Comparison of ENCODE assay signal across 1 cellular context in genomic region chr9:35102769-35103659, GRCh38.
A peak's percentile ranks its signal among the peaks of the same experiment; 100 is the strongest.
TF ChIP-seq lines count a peak whose summit lies in the region.

A gene with protein sequence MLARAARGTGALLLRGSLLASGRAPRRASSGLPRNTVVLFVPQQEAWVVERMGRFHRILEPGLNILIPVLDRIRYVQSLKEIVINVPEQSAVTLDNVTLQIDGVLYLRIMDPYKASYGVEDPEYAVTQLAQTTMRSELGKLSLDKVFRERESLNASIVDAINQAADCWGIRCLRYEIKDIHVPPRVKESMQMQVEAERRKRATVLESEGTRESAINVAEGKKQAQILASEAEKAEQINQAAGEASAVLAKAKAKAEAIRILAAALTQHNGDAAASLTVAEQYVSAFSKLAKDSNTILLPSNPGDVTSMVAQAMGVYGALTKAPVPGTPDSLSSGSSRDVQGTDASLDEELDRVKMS (minus strand): TSS chr9:35103131. CDS start chr9:35103094, 37 bp downstream.

TF ChIP-seq in K562, 482 proteins besides CTCF, POLR2A, EP300 and RAD21 (continued from another document and continues in another):
- TF ChIP-seq, protein P1, sequence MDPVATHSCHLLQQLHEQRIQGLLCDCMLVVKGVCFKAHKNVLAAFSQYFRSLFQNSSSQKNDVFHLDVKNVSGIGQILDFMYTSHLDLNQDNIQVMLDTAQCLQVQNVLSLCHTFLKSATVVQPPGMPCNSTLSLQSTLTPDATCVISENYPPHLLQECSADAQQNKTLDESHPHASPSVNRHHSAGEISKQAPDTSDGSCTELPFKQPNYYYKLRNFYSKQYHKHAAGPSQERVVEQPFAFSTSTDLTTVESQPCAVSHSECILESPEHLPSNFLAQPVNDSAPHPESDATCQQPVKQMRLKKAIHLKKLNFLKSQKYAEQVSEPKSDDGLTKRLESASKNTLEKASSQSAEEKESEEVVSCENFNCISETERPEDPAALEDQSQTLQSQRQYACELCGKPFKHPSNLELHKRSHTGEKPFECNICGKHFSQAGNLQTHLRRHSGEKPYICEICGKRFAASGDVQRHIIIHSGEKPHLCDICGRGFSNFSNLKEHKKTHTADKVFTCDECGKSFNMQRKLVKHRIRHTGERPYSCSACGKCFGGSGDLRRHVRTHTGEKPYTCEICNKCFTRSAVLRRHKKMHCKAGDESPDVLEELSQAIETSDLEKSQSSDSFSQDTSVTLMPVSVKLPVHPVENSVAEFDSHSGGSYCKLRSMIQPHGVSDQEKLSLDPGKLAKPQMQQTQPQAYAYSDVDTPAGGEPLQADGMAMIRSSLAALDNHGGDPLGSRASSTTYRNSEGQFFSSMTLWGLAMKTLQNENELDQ (CRISPR knock-in tag; IDR thresholded peaks at IDR 0.05; ENCODE audit: borderline replicate concordance), result no peak
- no peak for TF ChIP-seq ZNF444 (CRISPR knock-in tag; IDR thresholded peaks at IDR 0.05)
- TF ChIP-seq SIN3B (IDR thresholded peaks at IDR 0.05; ENCODE audit: low read depth), result peak; percentile 88
- peak; percentile 22; the same call in 1 of the 2 replicates for TF ChIP-seq MTA2 (IDR thresholded peaks at IDR 0.05; ENCODE audit: low read depth)
- peak; percentile 21 to 46; a peak in 3 of 4 replicates for TF ChIP-seq SIX5 (IDR thresholded peaks at IDR 0.05; ENCODE audit: borderline replicate concordance in 1 of 2, insufficient read depth in 1 of 2, low read depth in 1 of 2, low read length in 2 of 2)
- 0 out of 2 replicates have a peak, but pooled peaks have one; percentile 28 for TF ChIP-seq GTF2F1 (IDR thresholded peaks at IDR 0.05; ENCODE audit: low read depth, low read length)
- TF ChIP-seq KLF13 (tag; IDR thresholded peaks at IDR 0.05; ENCODE audit: borderline replicate concordance, low read depth), result no peak
- peak; percentile 84 for TF ChIP-seq TAF9B (IDR thresholded peaks at IDR 0.05; ENCODE audit: partially characterized antibody)
- no peak for TF ChIP-seq THRB (CRISPR knock-in tag; conservative IDR thresholded peaks at IDR 0.05)
- peak in 1 of 2 experiments; percentile 23; a peak in 1 of 3 replicates for TF ChIP-seq CBX3 (IDR thresholded peaks at IDR 0.05; ENCODE audit: borderline replicate concordance in 1 of 2, low read length in 2 of 2)
- TF ChIP-seq PHF8 (IDR thresholded peaks at IDR 0.05; ENCODE audit: borderline replicate concordance, low read length), result peak; percentile 82; the same call in 1 of the 2 replicates
- TF ChIP-seq ZFP1 (CRISPR knock-in tag; IDR thresholded peaks at IDR 0.05), result no peak
- TF ChIP-seq SOX6 (IDR thresholded peaks at IDR 0.05), result peak; percentile 42; the same call in 1 of the 2 replicates
- TF ChIP-seq STAT5A (IDR thresholded peaks at IDR 0.05; ENCODE audit: borderline replicate concordance, low read length), result no peak
- no peak for TF ChIP-seq YBX1 (IDR thresholded peaks at IDR 0.05)
- TF ChIP-seq, protein P2, sequence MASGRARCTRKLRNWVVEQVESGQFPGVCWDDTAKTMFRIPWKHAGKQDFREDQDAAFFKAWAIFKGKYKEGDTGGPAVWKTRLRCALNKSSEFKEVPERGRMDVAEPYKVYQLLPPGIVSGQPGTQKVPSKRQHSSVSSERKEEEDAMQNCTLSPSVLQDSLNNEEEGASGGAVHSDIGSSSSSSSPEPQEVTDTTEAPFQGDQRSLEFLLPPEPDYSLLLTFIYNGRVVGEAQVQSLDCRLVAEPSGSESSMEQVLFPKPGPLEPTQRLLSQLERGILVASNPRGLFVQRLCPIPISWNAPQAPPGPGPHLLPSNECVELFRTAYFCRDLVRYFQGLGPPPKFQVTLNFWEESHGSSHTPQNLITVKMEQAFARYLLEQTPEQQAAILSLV (tag; IDR thresholded peaks at IDR 0.05), result no peak
- TF ChIP-seq, protein P3, sequence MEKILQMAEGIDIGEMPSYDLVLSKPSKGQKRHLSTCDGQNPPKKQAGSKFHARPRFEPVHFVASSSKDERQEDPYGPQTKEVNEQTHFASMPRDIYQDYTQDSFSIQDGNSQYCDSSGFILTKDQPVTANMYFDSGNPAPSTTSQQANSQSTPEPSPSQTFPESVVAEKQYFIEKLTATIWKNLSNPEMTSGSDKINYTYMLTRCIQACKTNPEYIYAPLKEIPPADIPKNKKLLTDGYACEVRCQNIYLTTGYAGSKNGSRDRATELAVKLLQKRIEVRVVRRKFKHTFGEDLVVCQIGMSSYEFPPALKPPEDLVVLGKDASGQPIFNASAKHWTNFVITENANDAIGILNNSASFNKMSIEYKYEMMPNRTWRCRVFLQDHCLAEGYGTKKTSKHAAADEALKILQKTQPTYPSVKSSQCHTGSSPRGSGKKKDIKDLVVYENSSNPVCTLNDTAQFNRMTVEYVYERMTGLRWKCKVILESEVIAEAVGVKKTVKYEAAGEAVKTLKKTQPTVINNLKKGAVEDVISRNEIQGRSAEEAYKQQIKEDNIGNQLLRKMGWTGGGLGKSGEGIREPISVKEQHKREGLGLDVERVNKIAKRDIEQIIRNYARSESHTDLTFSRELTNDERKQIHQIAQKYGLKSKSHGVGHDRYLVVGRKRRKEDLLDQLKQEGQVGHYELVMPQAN (IDR thresholded peaks at IDR 0.05; ENCODE audit: borderline replicate concordance), result peak; percentile 70; the same call in 1 of the 2 replicates
- TF ChIP-seq POLR2AphosphoS5 (IDR thresholded peaks at IDR 0.05; ENCODE audit: control insufficient read depth, insufficient read depth, low read depth, low read length), result peak; percentile 56; the same call in 1 of the 2 replicates
- no peak for TF ChIP-seq FOXJ3 (CRISPR knock-in tag; IDR thresholded peaks at IDR 0.05)
- peak; percentile 49 to 77; a peak in 3 of 4 replicates for TF ChIP-seq SIN3A (IDR thresholded peaks at IDR 0.05; ENCODE audit: borderline replicate concordance in 2 of 2, control insufficient read depth in 1 of 2, low read depth in 2 of 2, low read length in 2 of 2)
- TF ChIP-seq, protein P4, sequence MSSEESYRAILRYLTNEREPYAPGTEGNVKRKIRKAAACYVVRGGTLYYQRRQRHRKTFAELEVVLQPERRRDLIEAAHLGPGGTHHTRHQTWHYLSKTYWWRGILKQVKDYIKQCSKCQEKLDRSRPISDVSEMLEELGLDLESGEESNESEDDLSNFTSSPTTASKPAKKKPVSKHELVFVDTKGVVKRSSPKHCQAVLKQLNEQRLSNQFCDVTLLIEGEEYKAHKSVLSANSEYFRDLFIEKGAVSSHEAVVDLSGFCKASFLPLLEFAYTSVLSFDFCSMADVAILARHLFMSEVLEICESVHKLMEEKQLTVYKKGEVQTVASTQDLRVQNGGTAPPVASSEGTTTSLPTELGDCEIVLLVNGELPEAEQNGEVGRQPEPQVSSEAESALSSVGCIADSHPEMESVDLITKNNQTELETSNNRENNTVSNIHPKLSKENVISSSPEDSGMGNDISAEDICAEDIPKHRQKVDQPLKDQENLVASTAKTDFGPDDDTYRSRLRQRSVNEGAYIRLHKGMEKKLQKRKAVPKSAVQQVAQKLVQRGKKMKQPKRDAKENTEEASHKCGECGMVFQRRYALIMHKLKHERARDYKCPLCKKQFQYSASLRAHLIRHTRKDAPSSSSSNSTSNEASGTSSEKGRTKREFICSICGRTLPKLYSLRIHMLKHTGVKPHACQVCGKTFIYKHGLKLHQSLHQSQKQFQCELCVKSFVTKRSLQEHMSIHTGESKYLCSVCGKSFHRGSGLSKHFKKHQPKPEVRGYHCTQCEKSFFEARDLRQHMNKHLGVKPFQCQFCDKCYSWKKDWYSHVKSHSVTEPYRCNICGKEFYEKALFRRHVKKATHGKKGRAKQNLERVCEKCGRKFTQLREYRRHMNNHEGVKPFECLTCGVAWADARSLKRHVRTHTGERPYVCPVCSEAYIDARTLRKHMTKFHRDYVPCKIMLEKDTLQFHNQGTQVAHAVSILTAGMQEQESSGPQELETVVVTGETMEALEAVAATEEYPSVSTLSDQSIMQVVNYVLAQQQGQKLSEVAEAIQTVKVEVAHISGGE (CRISPR knock-in tag; IDR thresholded peaks at IDR 0.05), result peak; percentile 93 to 99 (median 98)
- peak; percentile 41 for TF ChIP-seq NEUROD1 (IDR thresholded peaks at IDR 0.05; ENCODE audit: borderline replicate concordance, low read depth, low read length, partially characterized antibody)
- TF ChIP-seq CREB5 (CRISPR knock-in tag; IDR thresholded peaks at IDR 0.05), result no peak
- no peak for TF ChIP-seq ZNF134 (CRISPR knock-in tag; conservative IDR thresholded peaks at IDR 0.05)
- TF ChIP-seq POLR2AphosphoS2 (IDR thresholded peaks at IDR 0.05; ENCODE audit: low read length), result no peak
- TF ChIP-seq, protein P5, sequence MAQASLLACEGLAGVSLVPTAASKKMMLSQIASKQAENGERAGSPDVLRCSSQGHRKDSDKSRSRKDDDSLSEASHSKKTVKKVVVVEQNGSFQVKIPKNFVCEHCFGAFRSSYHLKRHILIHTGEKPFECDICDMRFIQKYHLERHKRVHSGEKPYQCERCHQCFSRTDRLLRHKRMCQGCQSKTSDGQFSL (CRISPR knock-in tag; IDR thresholded peaks at IDR 0.05), result no peak
- TF ChIP-seq, protein P5 (tag; IDR thresholded peaks at IDR 0.05), result no peak
- TF ChIP-seq KLF1 (tag; IDR thresholded peaks at IDR 0.05), result no peak
- TF ChIP-seq FUS (optimal IDR thresholded peaks at IDR 0.05; ENCODE audit: low read depth, low read length), result no peak
- no peak for TF ChIP-seq ETV6 (IDR thresholded peaks at IDR 0.05; ENCODE audit: borderline replicate concordance in 1 of 2, low read depth in 2 of 2, low read length in 1 of 2)
- TF ChIP-seq ETV6 (CRISPR knock-in tag; IDR thresholded peaks at IDR 0.05; ENCODE audit: borderline replicate concordance), result no peak
- no peak for TF ChIP-seq ZNF431 (CRISPR knock-in tag; IDR thresholded peaks at IDR 0.05)
- TF ChIP-seq ESRRB (CRISPR knock-in tag; IDR thresholded peaks at IDR 0.05; ENCODE audit: borderline replicate concordance), result no peak
- TF ChIP-seq ZNF121 (CRISPR knock-in tag; conservative IDR thresholded peaks at IDR 0.05), result no peak
- TF ChIP-seq STAG1 (CRISPR knock-in tag; IDR thresholded peaks at IDR 0.05; ENCODE audit: borderline replicate concordance), result no peak
- TF ChIP-seq EZH2 (IDR thresholded peaks at IDR 0.05; ENCODE audit: borderline replicate concordance, low read depth, low read length), result no peak
- TF ChIP-seq ZNF655 (CRISPR knock-in tag; IDR thresholded peaks at IDR 0.05), result no peak
- TF ChIP-seq, protein P6, sequence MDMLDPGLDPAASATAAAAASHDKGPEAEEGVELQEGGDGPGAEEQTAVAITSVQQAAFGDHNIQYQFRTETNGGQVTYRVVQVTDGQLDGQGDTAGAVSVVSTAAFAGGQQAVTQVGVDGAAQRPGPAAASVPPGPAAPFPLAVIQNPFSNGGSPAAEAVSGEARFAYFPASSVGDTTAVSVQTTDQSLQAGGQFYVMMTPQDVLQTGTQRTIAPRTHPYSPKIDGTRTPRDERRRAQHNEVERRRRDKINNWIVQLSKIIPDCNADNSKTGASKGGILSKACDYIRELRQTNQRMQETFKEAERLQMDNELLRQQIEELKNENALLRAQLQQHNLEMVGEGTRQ (CRISPR knock-in tag; IDR thresholded peaks at IDR 0.05), result no peak
- no peak for TF ChIP-seq FOXA1 (IDR thresholded peaks at IDR 0.05; ENCODE audit: borderline replicate concordance)
- TF ChIP-seq ZBTB5 (IDR thresholded peaks at IDR 0.05), result no peak
- TF ChIP-seq ZC3H4 (CRISPR knock-in tag; IDR thresholded peaks at IDR 0.05; ENCODE audit: borderline replicate concordance), result no peak
- no peak for TF ChIP-seq ZNF3 (CRISPR knock-in tag; IDR thresholded peaks at IDR 0.05)
